9 cellular contexts compared by ENCODE assay signal in the genomic region with DNA sequence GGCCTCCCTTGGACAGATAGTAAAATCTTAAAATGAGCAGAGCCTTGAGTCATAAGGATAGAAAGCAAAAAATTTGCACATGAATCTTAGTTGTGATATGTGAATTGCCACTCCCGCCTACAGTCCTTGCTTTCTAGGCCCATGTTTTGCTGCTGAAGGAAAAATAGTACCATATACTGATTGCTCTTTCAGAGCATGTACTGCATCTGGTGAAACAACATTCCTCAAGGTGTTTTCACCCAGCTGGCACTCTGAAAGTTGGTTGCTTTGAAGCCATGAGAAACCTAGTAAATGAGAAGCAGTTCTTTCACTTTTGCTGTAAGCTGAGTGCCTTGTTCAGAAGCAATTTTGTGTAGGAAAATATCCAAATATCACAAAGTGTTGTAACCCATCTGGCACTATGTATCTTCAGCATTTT. TPM values are rescaled to one million over a fixed set of nuclear protein-coding genes. Genes with fewer than 3 reads are reported as not detected.
DNase-seq lines count a peak whose midpoint lies in the region; ATAC-seq and TF ChIP-seq lines count a peak whose summit lies in the region.
"Had no signal": no experiment of that assay in that cellular context is flagged by ENCODE, and none has a peak within 500 bp of the region (broad histone marks: within the 10 kb centered on the region; RNA-seq: fewer than 3 reads in every experiment).

No MANE protein-coding gene starts in this region.

- H3K27me3 ChIP-seq in left ventricle myocardium inferior (ENCODE audit: low read depth) (no peaks in the 10 kb centered on the region), right atrium auricular region (no peaks in the 10 kb centered on the region), tibial artery (no peaks in the 10 kb centered on the region), adrenal gland (no peaks in the 10 kb centered on the region)

- H3K9me3 Mint-ChIP-seq in progenitor cell of endocrine pancreas (ENCODE audit: low read depth) = no peaks in the 10 kb centered on the region

- H3K9me3 ChIP-seq in left ventricle myocardium inferior (replicated peaks) = no peaks in the 10 kb centered on the region
- H3K9me3 ChIP-seq in right atrium auricular region = no peaks in the 10 kb centered on the region
- H3K9me3 ChIP-seq in tibial artery = no peaks in the 10 kb centered on the region
- H3K9me3 ChIP-seq in adrenal gland (replicated peaks in 1 of 3) = no peaks in the 10 kb centered on the region

- no peak for TF ChIP-seq POLR2A in adrenal gland (IDR thresholded peaks at IDR 0.05)

- no peak overlapping the region for H3K27ac Mint-ChIP-seq in progenitor cell of endocrine pancreas

- TF ChIP-seq CTCF in left ventricle myocardium inferior (IDR thresholded peaks at IDR 0.05; ENCODE audit: borderline replicate concordance) (no peak), right atrium auricular region (IDR thresholded peaks at IDR 0.05) (no peak), tibial artery (IDR thresholded peaks at IDR 0.05) (no peak), progenitor cell of endocrine pancreas (IDR thresholded peaks at IDR 0.05; ENCODE audit: unreplicated experiment) (no peak), adrenal gland (IDR thresholded peaks at IDR 0.05) (no peak)

- peaks cover 17% of the 10 kb centered on the region for H3K36me3 Mint-ChIP-seq in progenitor cell of endocrine pancreas (ENCODE audit: insufficient read depth)

- WGBS in adrenal gland, 4 donors = 73 to 85% (median 75%) methylated on average over 1 of the region's 1 CpG

- no peaks in the 10 kb centered on the region for H3K27me3 Mint-ChIP-seq in progenitor cell of endocrine pancreas

- H3K36me3 ChIP-seq in left ventricle myocardium inferior (peaks cover 44% of the 10 kb centered on the region), right atrium auricular region (peaks cover 35% of the 10 kb centered on the region), tibial artery (peaks cover 5 to 45% (median 31%) of the 10 kb centered on the region in 3 donors), adrenal gland (replicated peaks in 1 of 2) (peaks cover 0 to 18% of the 10 kb centered on the region in 2 donors)

- H3K4me3 Mint-ChIP-seq in progenitor cell of endocrine pancreas (ENCODE audit: low read depth) = no peak overlapping the region

- intact Hi-C loops in left ventricle myocardium inferior (cut with micrococcal nuclease) (no loop called here), tibial artery (cut with DNase I; ENCODE audit: low total_unique reads) (no loop called here), adrenal gland (cut with DNase I) (no loop called here)

- H3K4me1 Mint-ChIP-seq in progenitor cell of endocrine pancreas (ENCODE audit: low read depth) = peaks cover 1% of the 10 kb centered on the region

- ATAC-seq in HG03039 (IDR thresholded peaks at IDR 0.05; ENCODE audit: unreplicated experiment) = peak; percentile 51

- H3K4me1 ChIP-seq in left ventricle myocardium inferior = peaks cover 78% of the 10 kb centered on the region
- H3K4me1 ChIP-seq in right atrium auricular region = peaks cover 0 to 34% of the 10 kb centered on the region in 2 donors
- H3K4me1 ChIP-seq in tibial artery = peaks cover 0 to 78% (median 26%) of the 10 kb centered on the region in 4 donors
- peaks cover 14 to 31% of the 10 kb centered on the region in 2 donors for H3K4me1 ChIP-seq in adrenal gland (replicated peaks in 1 of 2)

- H3K27ac ChIP-seq in left ventricle myocardium inferior (replicated peaks) = peak overlapping the region; percentile 12
- no peak overlapping the region for H3K27ac ChIP-seq in right atrium auricular region
- peak overlapping the region; percentile 64 to 68 for H3K27ac ChIP-seq in tibial artery
- H3K27ac ChIP-seq in adrenal gland = peak overlapping the region in 1 of 5 donors; percentile 22

- DNase-seq in left ventricle myocardium inferior = no peak
- no peak for DNase-seq in right atrium auricular region (ENCODE audit: low spot score)
- DNase-seq in amniotic epithelial cell (ENCODE audit: low read depth) = peak; percentile 52
- no peak for DNase-seq in tibial artery
- DNase-seq in progenitor cell of endocrine pancreas (ENCODE audit: low spot score, unreplicated experiment) = no peak
- no peak for DNase-seq in NCI-H2081 treated with DMSO at 0.1 percent for 48 hours (lab: John Stamatoyannopoulos, UW)
- no peak for DNase-seq in adrenal gland
- DNase-seq: NCI-H187 treated with DMSO at 0.1 percent for 48 hours had no signal

- H3K4me3 ChIP-seq in left ventricle myocardium inferior (no peak overlapping the region), right atrium auricular region (no peak overlapping the region), tibial artery (no peak overlapping the region), adrenal gland (no peak overlapping the region)

RNA-seq across cellular contexts. Expression of gene CDC37L1, which starts 10.3 kb away (rescaled TPM):
- 42.4 TPM for total RNA-seq in left ventricle myocardium inferior
- total RNA-seq in right atrium auricular region = 10 to 100 TPM; 44.9 to 53.4 TPM
- total RNA-seq in progenitor cell of endocrine pancreas = 15.5 and 16.6 TPM in 2 replicates
- total RNA-seq in adrenal gland = 10 to 100 TPM; 16.5 to 46.2 (median 28.3) TPM
- polyA plus RNA-seq in adrenal gland = 10 to 100 TPM; 10.9 to 31.4 (median 11.1) TPM

RNA-seq across cellular contexts. Expression of gene SPATA6L, which starts 23.4 kb away (rescaled TPM):
- total RNA-seq in left ventricle myocardium inferior = 0.96 TPM
- total RNA-seq in right atrium auricular region = 1 to 10 TPM in 1 of 2 donors, under 1 TPM in 1; 0.15 to 1.3 TPM
- total RNA-seq in progenitor cell of endocrine pancreas = 7.1 and 7.8 TPM in 2 replicates
- 1 to 10 TPM in 7 of 8 donors, under 1 TPM in 1; 0.55 to 8.3 (median 2.8) TPM for total RNA-seq in adrenal gland
- 1 to 10 TPM in 1 of 3 donors, under 1 TPM in 2; 0.91 to 3.4 (median 0.95) TPM for polyA plus RNA-seq in adrenal gland

RNA-seq across cellular contexts. Expression of gene PLPP6, which starts 27.6 kb away (rescaled TPM):
- total RNA-seq in left ventricle myocardium inferior (2.1 TPM), right atrium auricular region (1 to 10 TPM; 3.9 to 4.1 TPM), progenitor cell of endocrine pancreas (21.2 and 22.5 TPM in 2 replicates), adrenal gland (10 to 100 TPM in 6 of 8 donors, 1 to 10 TPM in 2; 7.9 to 17.1 (median 11.3) TPM)
- polyA plus RNA-seq in adrenal gland = 10 to 100 TPM in 1 of 3 donors, 1 to 10 TPM in 2; 2.2 to 12.1 (median 3.9) TPM

RNA-seq across cellular contexts. Expression of gene AK3, which starts 51.3 kb away (rescaled TPM):
- 197 TPM for total RNA-seq in left ventricle myocardium inferior
- total RNA-seq in right atrium auricular region = 100 to 1,000 TPM; 109 to 201 TPM
- 69.1 and 73.6 TPM in 2 replicates for total RNA-seq in progenitor cell of endocrine pancreas
- 100 to 1,000 TPM in 6 of 8 donors, 10 to 100 TPM in 2; 86.2 to 237 (median 113) TPM for total RNA-seq in adrenal gland
- polyA plus RNA-seq in adrenal gland = 100 to 1,000 TPM in 1 of 3 donors, 10 to 100 TPM in 2; 31.6 to 132 (median 36.3) TPM

Comparison
In these comparisons a context has a peak if more than half of its experiments do, and no peak if none do; other contexts are left out.
1. H3K27ac ChIP-seq: peak in left ventricle myocardium inferior (single experiment) and tibial artery (2 of 2); none in right atrium auricular region (0 of 2).